ENCODE assay signal across 1 cellular context in the genomic region with DNA sequence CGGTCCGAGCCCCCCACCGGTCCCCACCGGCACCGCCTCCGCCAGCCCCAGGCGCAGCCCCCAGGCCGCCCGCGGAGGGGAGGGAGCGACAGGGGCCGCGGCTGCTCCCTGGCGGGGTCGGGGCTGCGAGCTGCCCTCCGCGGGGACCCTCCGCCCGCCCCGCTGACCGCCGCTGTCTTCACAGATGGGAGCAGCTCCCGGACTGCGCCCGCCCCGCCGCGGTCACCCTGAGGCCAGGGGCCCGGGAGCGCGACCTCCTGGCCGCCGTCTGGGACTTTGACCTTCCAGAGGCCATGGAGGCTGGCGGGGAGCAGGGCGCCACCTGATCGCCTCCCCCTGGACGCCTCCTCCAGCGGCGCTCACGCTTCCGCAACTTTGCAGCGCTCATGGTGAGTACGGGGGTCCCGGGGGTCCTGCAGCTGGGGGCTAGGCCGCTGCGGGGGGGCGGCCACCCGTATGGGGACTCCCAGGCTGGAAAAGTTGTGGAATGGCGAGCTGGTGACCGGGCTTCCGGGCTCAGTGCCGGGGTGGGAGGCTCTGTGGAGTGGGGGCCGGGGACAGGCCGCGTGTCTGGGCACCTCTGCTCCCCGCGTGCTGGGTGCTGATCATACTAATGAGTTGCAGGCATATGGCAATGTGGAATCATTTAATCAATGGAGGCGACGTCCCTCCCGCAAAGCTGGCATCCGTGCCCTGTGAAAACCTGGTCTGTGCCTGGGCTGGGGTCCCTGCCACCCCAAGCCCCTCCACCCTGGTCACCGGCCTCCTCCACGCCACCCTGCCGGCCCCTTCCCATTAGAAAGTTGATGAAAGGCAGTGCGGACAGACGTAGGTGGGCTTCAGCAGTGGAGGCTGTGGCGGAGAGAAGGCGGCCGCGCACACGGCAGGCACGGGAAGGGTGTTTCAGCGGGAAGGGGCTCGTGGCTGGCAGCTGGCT.
TF ChIP-seq lines count a peak whose summit lies in the region.

No MANE protein-coding gene starts in this region.

TF ChIP-seq in HepG2, 621 proteins besides CTCF, POLR2A, EP300 and RAD21 (continued from another document and continues in another):
- TF ChIP-seq, protein P1, sequence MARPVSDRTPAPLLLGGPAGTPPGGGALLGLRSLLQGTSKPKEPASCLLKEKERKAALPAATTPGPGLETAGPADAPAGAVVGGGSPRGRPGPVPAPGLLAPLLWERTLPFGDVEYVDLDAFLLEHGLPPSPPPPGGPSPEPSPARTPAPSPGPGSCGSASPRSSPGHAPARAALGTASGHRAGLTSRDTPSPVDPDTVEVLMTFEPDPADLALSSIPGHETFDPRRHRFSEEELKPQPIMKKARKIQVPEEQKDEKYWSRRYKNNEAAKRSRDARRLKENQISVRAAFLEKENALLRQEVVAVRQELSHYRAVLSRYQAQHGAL (CRISPR knock-in tag; IDR thresholded peaks at IDR 0.05; ENCODE audit: not compliant biosample characterization) = no peak
- TF ChIP-seq, protein P2, sequence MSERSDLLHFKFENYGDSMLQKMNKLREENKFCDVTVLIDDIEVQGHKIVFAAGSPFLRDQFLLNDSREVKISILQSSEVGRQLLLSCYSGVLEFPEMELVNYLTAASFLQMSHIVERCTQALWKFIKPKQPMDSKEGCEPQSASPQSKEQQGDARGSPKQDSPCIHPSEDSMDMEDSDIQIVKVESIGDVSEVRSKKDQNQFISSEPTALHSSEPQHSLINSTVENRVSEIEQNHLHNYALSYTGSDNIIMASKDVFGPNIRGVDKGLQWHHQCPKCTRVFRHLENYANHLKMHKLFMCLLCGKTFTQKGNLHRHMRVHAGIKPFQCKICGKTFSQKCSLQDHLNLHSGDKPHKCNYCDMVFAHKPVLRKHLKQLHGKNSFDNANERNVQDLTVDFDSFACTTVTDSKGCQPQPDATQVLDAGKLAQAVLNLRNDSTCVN (CRISPR knock-in tag; IDR thresholded peaks at IDR 0.05; ENCODE audit: borderline replicate concordance) = no peak
- TF ChIP-seq, protein P3, sequence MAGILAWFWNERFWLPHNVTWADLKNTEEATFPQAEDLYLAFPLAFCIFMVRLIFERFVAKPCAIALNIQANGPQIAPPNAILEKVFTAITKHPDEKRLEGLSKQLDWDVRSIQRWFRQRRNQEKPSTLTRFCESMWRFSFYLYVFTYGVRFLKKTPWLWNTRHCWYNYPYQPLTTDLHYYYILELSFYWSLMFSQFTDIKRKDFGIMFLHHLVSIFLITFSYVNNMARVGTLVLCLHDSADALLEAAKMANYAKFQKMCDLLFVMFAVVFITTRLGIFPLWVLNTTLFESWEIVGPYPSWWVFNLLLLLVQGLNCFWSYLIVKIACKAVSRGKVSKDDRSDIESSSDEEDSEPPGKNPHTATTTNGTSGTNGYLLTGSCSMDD (CRISPR knock-in tag; IDR thresholded peaks at IDR 0.05) = no peak
- peak; percentile 78; the same call in 1 of the 2 replicates for TF ChIP-seq ZBTB7A (CRISPR knock-in tag; IDR thresholded peaks at IDR 0.05)
- TF ChIP-seq PHF21A (CRISPR knock-in tag; IDR thresholded peaks at IDR 0.05) = peak; percentile 45; the same call in 1 of the 2 replicates
- TF ChIP-seq ZNF713 (CRISPR knock-in tag; IDR thresholded peaks at IDR 0.05) = no peak
- TF ChIP-seq ZBTB25 (CRISPR knock-in tag; IDR thresholded peaks at IDR 0.05) = no peak
- no peak for TF ChIP-seq ZNF451 (CRISPR knock-in tag; IDR thresholded peaks at IDR 0.05)
- no peak for TF ChIP-seq HES4 (CRISPR knock-in tag; IDR thresholded peaks at IDR 0.05; ENCODE audit: borderline replicate concordance)
- no peak for TF ChIP-seq ZBTB38 (CRISPR knock-in tag; IDR thresholded peaks at IDR 0.05)
- no peak for TF ChIP-seq ZNF431 (CRISPR knock-in tag; IDR thresholded peaks at IDR 0.05; ENCODE audit: borderline replicate concordance, low read depth)
- no peak for TF ChIP-seq ZKSCAN5 (CRISPR knock-in tag; IDR thresholded peaks at IDR 0.05)
- no peak for TF ChIP-seq TBX2 (CRISPR knock-in tag; IDR thresholded peaks at IDR 0.05; ENCODE audit: borderline replicate concordance)
- TF ChIP-seq ZNF430 (CRISPR knock-in tag; IDR thresholded peaks at IDR 0.05) = 0 out of 2 replicates have a peak, but pooled peaks have one; percentile 24
- peak; percentile 54 to 75; a peak in 3 of 4 replicates for TF ChIP-seq NR2F1 (CRISPR knock-in tag; IDR thresholded peaks at IDR 0.05)
- TF ChIP-seq, protein P4, sequence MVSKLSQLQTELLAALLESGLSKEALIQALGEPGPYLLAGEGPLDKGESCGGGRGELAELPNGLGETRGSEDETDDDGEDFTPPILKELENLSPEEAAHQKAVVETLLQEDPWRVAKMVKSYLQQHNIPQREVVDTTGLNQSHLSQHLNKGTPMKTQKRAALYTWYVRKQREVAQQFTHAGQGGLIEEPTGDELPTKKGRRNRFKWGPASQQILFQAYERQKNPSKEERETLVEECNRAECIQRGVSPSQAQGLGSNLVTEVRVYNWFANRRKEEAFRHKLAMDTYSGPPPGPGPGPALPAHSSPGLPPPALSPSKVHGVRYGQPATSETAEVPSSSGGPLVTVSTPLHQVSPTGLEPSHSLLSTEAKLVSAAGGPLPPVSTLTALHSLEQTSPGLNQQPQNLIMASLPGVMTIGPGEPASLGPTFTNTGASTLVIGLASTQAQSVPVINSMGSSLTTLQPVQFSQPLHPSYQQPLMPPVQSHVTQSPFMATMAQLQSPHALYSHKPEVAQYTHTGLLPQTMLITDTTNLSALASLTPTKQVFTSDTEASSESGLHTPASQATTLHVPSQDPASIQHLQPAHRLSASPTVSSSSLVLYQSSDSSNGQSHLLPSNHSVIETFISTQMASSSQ (IDR thresholded peaks at IDR 0.05; ENCODE audit: low read depth) = no peak
- TF ChIP-seq, protein P4 (CRISPR knock-in tag; IDR thresholded peaks at IDR 0.05; ENCODE audit: borderline replicate concordance) = no peak
- TF ChIP-seq ATRX (CRISPR knock-in tag; IDR thresholded peaks at IDR 0.05; ENCODE audit: borderline replicate concordance) = no peak
- TF ChIP-seq CENPX (CRISPR knock-in tag; IDR thresholded peaks at IDR 0.05) = no peak
- TF ChIP-seq ZNF251 (CRISPR knock-in tag; IDR thresholded peaks at IDR 0.05) = no peak
- no peak for TF ChIP-seq ZNF546 (CRISPR knock-in tag; conservative IDR thresholded peaks at IDR 0.05)
- TF ChIP-seq ZFP37 (CRISPR knock-in tag; IDR thresholded peaks at IDR 0.05; ENCODE audit: borderline replicate concordance) = no peak
- no peak for TF ChIP-seq RORA (CRISPR knock-in tag; IDR thresholded peaks at IDR 0.05)
- TF ChIP-seq ATF1 (CRISPR knock-in tag; IDR thresholded peaks at IDR 0.05) = no peak
- no peak for TF ChIP-seq CC2D1A (CRISPR knock-in tag; IDR thresholded peaks at IDR 0.05)
- no peak for TF ChIP-seq DPF2 (CRISPR knock-in tag; IDR thresholded peaks at IDR 0.05; ENCODE audit: borderline replicate concordance, low read depth)
- TF ChIP-seq ZSCAN25 (CRISPR knock-in tag; IDR thresholded peaks at IDR 0.05) = no peak
- TF ChIP-seq, protein P5, sequence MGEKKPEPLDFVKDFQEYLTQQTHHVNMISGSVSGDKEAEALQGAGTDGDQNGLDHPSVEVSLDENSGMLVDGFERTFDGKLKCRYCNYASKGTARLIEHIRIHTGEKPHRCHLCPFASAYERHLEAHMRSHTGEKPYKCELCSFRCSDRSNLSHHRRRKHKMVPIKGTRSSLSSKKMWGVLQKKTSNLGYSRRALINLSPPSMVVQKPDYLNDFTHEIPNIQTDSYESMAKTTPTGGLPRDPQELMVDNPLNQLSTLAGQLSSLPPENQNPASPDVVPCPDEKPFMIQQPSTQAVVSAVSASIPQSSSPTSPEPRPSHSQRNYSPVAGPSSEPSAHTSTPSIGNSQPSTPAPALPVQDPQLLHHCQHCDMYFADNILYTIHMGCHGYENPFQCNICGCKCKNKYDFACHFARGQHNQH (CRISPR knock-in tag; IDR thresholded peaks at IDR 0.05) = no peak
- TF ChIP-seq GTF3A (CRISPR knock-in tag; conservative IDR thresholded peaks at IDR 0.05) = no peak
- no peak for TF ChIP-seq GABPA (IDR thresholded peaks at IDR 0.05; ENCODE audit: low read depth, low read length)
- no peak for TF ChIP-seq GABPA (CRISPR knock-in tag; IDR thresholded peaks at IDR 0.05; ENCODE audit: low read depth)
- no peak for TF ChIP-seq ADNP (CRISPR knock-in tag; IDR thresholded peaks at IDR 0.05)
- TF ChIP-seq ZNF570 (CRISPR knock-in tag; IDR thresholded peaks at IDR 0.05; ENCODE audit: borderline replicate concordance) = no peak
- no peak for TF ChIP-seq ZNF253 (CRISPR knock-in tag; IDR thresholded peaks at IDR 0.05; ENCODE audit: borderline replicate concordance)
- TF ChIP-seq, protein P6, sequence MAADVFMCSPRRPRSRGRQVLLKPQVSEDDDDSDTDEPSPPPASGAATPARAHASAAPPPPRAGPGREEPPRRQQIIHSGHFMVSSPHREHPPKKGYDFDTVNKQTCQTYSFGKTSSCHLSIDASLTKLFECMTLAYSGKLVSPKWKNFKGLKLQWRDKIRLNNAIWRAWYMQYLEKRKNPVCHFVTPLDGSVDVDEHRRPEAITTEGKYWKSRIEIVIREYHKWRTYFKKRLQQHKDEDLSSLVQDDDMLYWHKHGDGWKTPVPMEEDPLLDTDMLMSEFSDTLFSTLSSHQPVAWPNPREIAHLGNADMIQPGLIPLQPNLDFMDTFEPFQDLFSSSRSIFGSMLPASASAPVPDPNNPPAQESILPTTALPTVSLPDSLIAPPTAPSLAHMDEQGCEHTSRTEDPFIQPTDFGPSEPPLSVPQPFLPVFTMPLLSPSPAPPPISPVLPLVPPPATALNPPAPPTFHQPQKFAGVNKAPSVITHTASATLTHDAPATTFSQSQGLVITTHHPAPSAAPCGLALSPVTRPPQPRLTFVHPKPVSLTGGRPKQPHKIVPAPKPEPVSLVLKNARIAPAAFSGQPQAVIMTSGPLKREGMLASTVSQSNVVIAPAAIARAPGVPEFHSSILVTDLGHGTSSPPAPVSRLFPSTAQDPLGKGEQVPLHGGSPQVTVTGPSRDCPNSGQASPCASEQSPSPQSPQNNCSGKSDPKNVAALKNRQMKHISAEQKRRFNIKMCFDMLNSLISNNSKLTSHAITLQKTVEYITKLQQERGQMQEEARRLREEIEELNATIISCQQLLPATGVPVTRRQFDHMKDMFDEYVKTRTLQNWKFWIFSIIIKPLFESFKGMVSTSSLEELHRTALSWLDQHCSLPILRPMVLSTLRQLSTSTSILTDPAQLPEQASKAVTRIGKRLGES (CRISPR knock-in tag; IDR thresholded peaks at IDR 0.05; ENCODE audit: borderline replicate concordance) = no peak
- TF ChIP-seq NBN (conservative IDR thresholded peaks at IDR 0.05) = no peak
- TF ChIP-seq MEF2D (CRISPR knock-in tag; IDR thresholded peaks at IDR 0.05) = no peak
- TF ChIP-seq TCF12 (IDR thresholded peaks at IDR 0.05) = no peak
- TF ChIP-seq TCF12 (CRISPR knock-in tag; IDR thresholded peaks at IDR 0.05) = no peak
- TF ChIP-seq ZNF616 (CRISPR knock-in tag; IDR thresholded peaks at IDR 0.05; ENCODE audit: low read depth) = no peak
- TF ChIP-seq, protein P7, sequence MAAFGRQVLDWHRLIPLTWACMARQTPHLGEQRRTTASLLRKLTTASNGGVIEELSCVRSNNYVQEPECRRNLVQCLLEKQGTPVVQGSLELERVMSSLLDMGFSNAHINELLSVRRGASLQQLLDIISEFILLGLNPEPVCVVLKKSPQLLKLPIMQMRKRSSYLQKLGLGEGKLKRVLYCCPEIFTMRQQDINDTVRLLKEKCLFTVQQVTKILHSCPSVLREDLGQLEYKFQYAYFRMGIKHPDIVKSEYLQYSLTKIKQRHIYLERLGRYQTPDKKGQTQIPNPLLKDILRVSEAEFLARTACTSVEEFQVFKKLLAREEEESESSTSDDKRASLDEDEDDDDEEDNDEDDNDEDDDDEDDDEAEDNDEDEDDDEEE (CRISPR knock-in tag; IDR thresholded peaks at IDR 0.05) = no peak
- TF ChIP-seq PITX1 (CRISPR knock-in tag; IDR thresholded peaks at IDR 0.05) = no peak
- no peak for TF ChIP-seq ZNF850 (CRISPR knock-in tag; conservative IDR thresholded peaks at IDR 0.05)
- TF ChIP-seq YEATS2 (CRISPR knock-in tag; IDR thresholded peaks at IDR 0.05; ENCODE audit: borderline replicate concordance) = no peak
- no peak for TF ChIP-seq HIC2 (CRISPR knock-in tag; IDR thresholded peaks at IDR 0.05; ENCODE audit: low read depth)
- TF ChIP-seq, protein P8, sequence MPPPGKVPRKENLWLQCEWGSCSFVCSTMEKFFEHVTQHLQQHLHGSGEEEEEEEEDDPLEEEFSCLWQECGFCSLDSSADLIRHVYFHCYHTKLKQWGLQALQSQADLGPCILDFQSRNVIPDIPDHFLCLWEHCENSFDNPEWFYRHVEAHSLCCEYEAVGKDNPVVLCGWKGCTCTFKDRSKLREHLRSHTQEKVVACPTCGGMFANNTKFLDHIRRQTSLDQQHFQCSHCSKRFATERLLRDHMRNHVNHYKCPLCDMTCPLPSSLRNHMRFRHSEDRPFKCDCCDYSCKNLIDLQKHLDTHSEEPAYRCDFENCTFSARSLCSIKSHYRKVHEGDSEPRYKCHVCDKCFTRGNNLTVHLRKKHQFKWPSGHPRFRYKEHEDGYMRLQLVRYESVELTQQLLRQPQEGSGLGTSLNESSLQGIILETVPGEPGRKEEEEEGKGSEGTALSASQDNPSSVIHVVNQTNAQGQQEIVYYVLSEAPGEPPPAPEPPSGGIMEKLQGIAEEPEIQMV (CRISPR knock-in tag; IDR thresholded peaks at IDR 0.05; ENCODE audit: low read depth) = no peak
- no peak for TF ChIP-seq ZNF644 (CRISPR knock-in tag; IDR thresholded peaks at IDR 0.05; ENCODE audit: low read depth)
